12 cellular contexts compared by ENCODE assay signal in genomic region chr5:36722913-36723312, GRCh38.
DNase-seq lines count a peak whose midpoint lies in the region; ATAC-seq and TF ChIP-seq lines count a peak whose summit lies in the region.
"Had no signal": no experiment of that assay in that cellular context is flagged by ENCODE, and none has a peak within 500 bp of the region (broad histone marks: within the 10 kb centered on the region; RNA-seq: fewer than 3 reads in every experiment).

No MANE protein-coding gene starts in this region.

- TF ChIP-seq CTCF in CD14-positive monocyte (IDR thresholded peaks at IDR 0.05), result no peak

- H3K27me3 Mint-ChIP-seq in CD14-positive monocyte (ENCODE audit: low read depth in 3 of 3), result peaks cover 0 to 3% (median 1%) of the 10 kb centered on the region in 3 donors
- peaks cover 7% of the 10 kb centered on the region for H3K27me3 Mint-ChIP-seq in central memory CD8-positive, alpha-beta T cell

- in situ Hi-C loops in HAP-1 (cut with MboI; ENCODE audit: low sequenced_read_pairs), result no loop called here

- peaks cover 21 to 23% of the 10 kb centered on the region in 2 donors for H3K36me3 Mint-ChIP-seq in CD14-positive monocyte
- H3K36me3 Mint-ChIP-seq in central memory CD8-positive, alpha-beta T cell (ENCODE audit: insufficient read depth), result no peaks in the 10 kb centered on the region

- no peaks in the 10 kb centered on the region for H3K9me3 Mint-ChIP-seq in CD14-positive monocyte
- H3K9me3 Mint-ChIP-seq in central memory CD8-positive, alpha-beta T cell, result no peaks in the 10 kb centered on the region

- H3K4me3 ChIP-seq in HAP-1, result no peak overlapping the region
- H3K4me3 ChIP-seq: right atrium auricular region had no signal

- peak overlapping the region in 1 of 2 donors; percentile 63 for H3K4me3 Mint-ChIP-seq in CD14-positive monocyte
- no peak overlapping the region for H3K4me3 Mint-ChIP-seq in central memory CD8-positive, alpha-beta T cell

- H3K4me1 Mint-ChIP-seq in CD14-positive monocyte, result peaks cover 59% of the 10 kb centered on the region
- peaks cover 6% of the 10 kb centered on the region for H3K4me1 Mint-ChIP-seq in central memory CD8-positive, alpha-beta T cell

- H3K4me1 ChIP-seq in HAP-1, result no peaks in the 10 kb centered on the region
- H3K4me1 ChIP-seq: Caco-2, right atrium auricular region had no signal

- DNase-seq in CD14-positive monocyte (ENCODE audit: low spot score) (no peak), HAP-1 (ENCODE audit: low spot score in 2 of 2) (no peak), GDM1 (lab: John Stamatoyannopoulos, UW) (no peak), dedifferentiated amniotic fluid mesenchymal stem cell (ENCODE audit: extremely low spot score) (no peak)
- DNase-seq in central memory CD8-positive, alpha-beta T cell (ENCODE audit: low spot score in 2 of 2), result no peak
- DNase-seq: activated gamma-delta T cell, Caco-2, NCI-H2081 had no signal

- peak overlapping the region in 6 of 7 donors; percentile 11 to 97 (median 77) for H3K27ac Mint-ChIP-seq in CD14-positive monocyte
- H3K27ac Mint-ChIP-seq in central memory CD8-positive, alpha-beta T cell (ENCODE audit: low read depth), result no peak overlapping the region

- intact Hi-C loops in CD14-positive monocyte (cut with micrococcal nuclease), result no loop called here

- H3K27me3 ChIP-seq in HAP-1 (ENCODE audit: low read depth), result 0 out of 2 replicates have a peak, but pooled peaks cover 3% of the 10 kb centered on the region
- H3K27me3 ChIP-seq: right atrium auricular region had no signal

- no peaks in the 10 kb centered on the region for H3K9me3 ChIP-seq in HAP-1
- H3K9me3 ChIP-seq: Caco-2, right atrium auricular region had no signal

- ATAC-seq in GM18520 (IDR thresholded peaks at IDR 0.05; ENCODE audit: unreplicated experiment) (peak; percentile 24), HG03442 (IDR thresholded peaks at IDR 0.05; ENCODE audit: unreplicated experiment) (peak; percentile 28), GM19328 (IDR thresholded peaks at IDR 0.05; ENCODE audit: unreplicated experiment) (no peak)
- peak; percentile 24 for ATAC-seq in central memory CD8-positive, alpha-beta T cell (replicated peaks; ENCODE audit: extremely low read depth, poor library complexity, severe bottlenecking)

- H3K36me3 ChIP-seq in HAP-1 (replicated peaks), result no peaks in the 10 kb centered on the region
- H3K36me3 ChIP-seq: right atrium auricular region had no signal
